Comparison of ENCODE assay signal across 1 cellular context in genomic region chr10:32957341-32958084, GRCh38.
A peak's percentile ranks its signal among the peaks of the same experiment; 100 is the strongest.
TF ChIP-seq lines count a peak whose summit lies in the region.

No MANE protein-coding gene starts in this region.

TF ChIP-seq in K562, 482 proteins besides CTCF, POLR2A, EP300 and RAD21 (continues in another document):
- TF ChIP-seq, protein P1, sequence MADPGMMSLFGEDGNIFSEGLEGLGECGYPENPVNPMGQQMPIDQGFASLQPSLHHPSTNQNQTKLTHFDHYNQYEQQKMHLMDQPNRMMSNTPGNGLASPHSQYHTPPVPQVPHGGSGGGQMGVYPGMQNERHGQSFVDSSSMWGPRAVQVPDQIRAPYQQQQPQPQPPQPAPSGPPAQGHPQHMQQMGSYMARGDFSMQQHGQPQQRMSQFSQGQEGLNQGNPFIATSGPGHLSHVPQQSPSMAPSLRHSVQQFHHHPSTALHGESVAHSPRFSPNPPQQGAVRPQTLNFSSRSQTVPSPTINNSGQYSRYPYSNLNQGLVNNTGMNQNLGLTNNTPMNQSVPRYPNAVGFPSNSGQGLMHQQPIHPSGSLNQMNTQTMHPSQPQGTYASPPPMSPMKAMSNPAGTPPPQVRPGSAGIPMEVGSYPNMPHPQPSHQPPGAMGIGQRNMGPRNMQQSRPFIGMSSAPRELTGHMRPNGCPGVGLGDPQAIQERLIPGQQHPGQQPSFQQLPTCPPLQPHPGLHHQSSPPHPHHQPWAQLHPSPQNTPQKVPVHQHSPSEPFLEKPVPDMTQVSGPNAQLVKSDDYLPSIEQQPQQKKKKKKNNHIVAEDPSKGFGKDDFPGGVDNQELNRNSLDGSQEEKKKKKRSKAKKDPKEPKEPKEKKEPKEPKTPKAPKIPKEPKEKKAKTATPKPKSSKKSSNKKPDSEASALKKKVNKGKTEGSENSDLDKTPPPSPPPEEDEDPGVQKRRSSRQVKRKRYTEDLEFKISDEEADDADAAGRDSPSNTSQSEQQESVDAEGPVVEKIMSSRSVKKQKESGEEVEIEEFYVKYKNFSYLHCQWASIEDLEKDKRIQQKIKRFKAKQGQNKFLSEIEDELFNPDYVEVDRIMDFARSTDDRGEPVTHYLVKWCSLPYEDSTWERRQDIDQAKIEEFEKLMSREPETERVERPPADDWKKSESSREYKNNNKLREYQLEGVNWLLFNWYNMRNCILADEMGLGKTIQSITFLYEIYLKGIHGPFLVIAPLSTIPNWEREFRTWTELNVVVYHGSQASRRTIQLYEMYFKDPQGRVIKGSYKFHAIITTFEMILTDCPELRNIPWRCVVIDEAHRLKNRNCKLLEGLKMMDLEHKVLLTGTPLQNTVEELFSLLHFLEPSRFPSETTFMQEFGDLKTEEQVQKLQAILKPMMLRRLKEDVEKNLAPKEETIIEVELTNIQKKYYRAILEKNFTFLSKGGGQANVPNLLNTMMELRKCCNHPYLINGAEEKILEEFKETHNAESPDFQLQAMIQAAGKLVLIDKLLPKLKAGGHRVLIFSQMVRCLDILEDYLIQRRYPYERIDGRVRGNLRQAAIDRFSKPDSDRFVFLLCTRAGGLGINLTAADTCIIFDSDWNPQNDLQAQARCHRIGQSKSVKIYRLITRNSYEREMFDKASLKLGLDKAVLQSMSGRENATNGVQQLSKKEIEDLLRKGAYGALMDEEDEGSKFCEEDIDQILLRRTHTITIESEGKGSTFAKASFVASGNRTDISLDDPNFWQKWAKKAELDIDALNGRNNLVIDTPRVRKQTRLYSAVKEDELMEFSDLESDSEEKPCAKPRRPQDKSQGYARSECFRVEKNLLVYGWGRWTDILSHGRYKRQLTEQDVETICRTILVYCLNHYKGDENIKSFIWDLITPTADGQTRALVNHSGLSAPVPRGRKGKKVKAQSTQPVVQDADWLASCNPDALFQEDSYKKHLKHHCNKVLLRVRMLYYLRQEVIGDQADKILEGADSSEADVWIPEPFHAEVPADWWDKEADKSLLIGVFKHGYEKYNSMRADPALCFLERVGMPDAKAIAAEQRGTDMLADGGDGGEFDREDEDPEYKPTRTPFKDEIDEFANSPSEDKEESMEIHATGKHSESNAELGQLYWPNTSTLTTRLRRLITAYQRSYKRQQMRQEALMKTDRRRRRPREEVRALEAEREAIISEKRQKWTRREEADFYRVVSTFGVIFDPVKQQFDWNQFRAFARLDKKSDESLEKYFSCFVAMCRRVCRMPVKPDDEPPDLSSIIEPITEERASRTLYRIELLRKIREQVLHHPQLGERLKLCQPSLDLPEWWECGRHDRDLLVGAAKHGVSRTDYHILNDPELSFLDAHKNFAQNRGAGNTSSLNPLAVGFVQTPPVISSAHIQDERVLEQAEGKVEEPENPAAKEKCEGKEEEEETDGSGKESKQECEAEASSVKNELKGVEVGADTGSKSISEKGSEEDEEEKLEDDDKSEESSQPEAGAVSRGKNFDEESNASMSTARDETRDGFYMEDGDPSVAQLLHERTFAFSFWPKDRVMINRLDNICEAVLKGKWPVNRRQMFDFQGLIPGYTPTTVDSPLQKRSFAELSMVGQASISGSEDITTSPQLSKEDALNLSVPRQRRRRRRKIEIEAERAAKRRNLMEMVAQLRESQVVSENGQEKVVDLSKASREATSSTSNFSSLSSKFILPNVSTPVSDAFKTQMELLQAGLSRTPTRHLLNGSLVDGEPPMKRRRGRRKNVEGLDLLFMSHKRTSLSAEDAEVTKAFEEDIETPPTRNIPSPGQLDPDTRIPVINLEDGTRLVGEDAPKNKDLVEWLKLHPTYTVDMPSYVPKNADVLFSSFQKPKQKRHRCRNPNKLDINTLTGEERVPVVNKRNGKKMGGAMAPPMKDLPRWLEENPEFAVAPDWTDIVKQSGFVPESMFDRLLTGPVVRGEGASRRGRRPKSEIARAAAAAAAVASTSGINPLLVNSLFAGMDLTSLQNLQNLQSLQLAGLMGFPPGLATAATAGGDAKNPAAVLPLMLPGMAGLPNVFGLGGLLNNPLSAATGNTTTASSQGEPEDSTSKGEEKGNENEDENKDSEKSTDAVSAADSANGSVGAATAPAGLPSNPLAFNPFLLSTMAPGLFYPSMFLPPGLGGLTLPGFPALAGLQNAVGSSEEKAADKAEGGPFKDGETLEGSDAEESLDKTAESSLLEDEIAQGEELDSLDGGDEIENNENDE (IDR thresholded peaks at IDR 0.05; ENCODE audit: low read depth, low read length): no peak
- TF ChIP-seq NFIC (IDR thresholded peaks at IDR 0.05) (peak; percentile 82), E2F5 (CRISPR knock-in tag; IDR thresholded peaks at IDR 0.05) (no peak), ASH1L (IDR thresholded peaks at IDR 0.05; ENCODE audit: borderline replicate concordance, low read depth, partially characterized antibody) (no peak), CXXC5 (CRISPR knock-in tag; IDR thresholded peaks at IDR 0.05) (peak; percentile 12), SMARCC2 (IDR thresholded peaks at IDR 0.05; ENCODE audit: low read depth) (no peak), CAMTA2 (CRISPR knock-in tag; conservative IDR thresholded peaks at IDR 0.05) (no peak), TGIF2 (CRISPR knock-in tag; IDR thresholded peaks at IDR 0.05) (peak; percentile 75; the same call in 1 of the 2 replicates), SMARCA4 (IDR thresholded peaks at IDR 0.05) (no peak), RBM22 (IDR thresholded peaks at IDR 0.05; ENCODE audit: low read depth, low read length, poor library complexity, severe bottlenecking) (peak; percentile 66), PRPF4 (IDR thresholded peaks at IDR 0.05; ENCODE audit: insufficient read depth, low read depth, low read length, poor library complexity, severe bottlenecking) (peak; percentile 50), ZFP36 (IDR thresholded peaks at IDR 0.05; ENCODE audit: low read depth, low read length, partially characterized antibody) (no peak), E2F4 (CRISPR knock-in tag; IDR thresholded peaks at IDR 0.05; ENCODE audit: low read depth) (no peak), SRF (CRISPR knock-in tag; IDR thresholded peaks at IDR 0.05) (no peak), NFRKB (IDR thresholded peaks at IDR 0.05; ENCODE audit: low read depth) (no peak), CTBP1 (IDR thresholded peaks at IDR 0.05; ENCODE audit: borderline replicate concordance) (no peak; the same call in 1 of the 2 replicates), AFF1 (IDR thresholded peaks at IDR 0.05; ENCODE audit: low read depth in 1 of 2, partially characterized antibody in 2 of 2) (no peak), HDAC1 (IDR thresholded peaks at IDR 0.05) (peak in 1 of 2 experiments; percentile 38; a peak in 1 of 4 replicates), FOXK2 (conservative IDR thresholded peaks at IDR 0.05 in 1 of 2, IDR thresholded peaks at IDR 0.05 in 1 of 2; ENCODE audit: low read depth in 2 of 2) (peak in 1 of 2 experiments; percentile 58; a peak in 2 of 4 replicates), FOSL1 (tag; conservative IDR thresholded peaks at IDR 0.05) (no peak), TRIM24 (IDR thresholded peaks at IDR 0.05) (0 out of 4 replicates have a peak, but pooled peaks of 1 of the 2 experiments have one; percentile 42), SRSF1 (IDR thresholded peaks at IDR 0.05; ENCODE audit: low read depth, low read length) (no peak), ZNF274 (IDR thresholded peaks at IDR 0.05; ENCODE audit: borderline replicate concordance, low read depth, low read length) (no peak), RBM34 (IDR thresholded peaks at IDR 0.05; ENCODE audit: borderline replicate concordance, insufficient read depth, low read length) (no peak)
- TF ChIP-seq, protein P2, sequence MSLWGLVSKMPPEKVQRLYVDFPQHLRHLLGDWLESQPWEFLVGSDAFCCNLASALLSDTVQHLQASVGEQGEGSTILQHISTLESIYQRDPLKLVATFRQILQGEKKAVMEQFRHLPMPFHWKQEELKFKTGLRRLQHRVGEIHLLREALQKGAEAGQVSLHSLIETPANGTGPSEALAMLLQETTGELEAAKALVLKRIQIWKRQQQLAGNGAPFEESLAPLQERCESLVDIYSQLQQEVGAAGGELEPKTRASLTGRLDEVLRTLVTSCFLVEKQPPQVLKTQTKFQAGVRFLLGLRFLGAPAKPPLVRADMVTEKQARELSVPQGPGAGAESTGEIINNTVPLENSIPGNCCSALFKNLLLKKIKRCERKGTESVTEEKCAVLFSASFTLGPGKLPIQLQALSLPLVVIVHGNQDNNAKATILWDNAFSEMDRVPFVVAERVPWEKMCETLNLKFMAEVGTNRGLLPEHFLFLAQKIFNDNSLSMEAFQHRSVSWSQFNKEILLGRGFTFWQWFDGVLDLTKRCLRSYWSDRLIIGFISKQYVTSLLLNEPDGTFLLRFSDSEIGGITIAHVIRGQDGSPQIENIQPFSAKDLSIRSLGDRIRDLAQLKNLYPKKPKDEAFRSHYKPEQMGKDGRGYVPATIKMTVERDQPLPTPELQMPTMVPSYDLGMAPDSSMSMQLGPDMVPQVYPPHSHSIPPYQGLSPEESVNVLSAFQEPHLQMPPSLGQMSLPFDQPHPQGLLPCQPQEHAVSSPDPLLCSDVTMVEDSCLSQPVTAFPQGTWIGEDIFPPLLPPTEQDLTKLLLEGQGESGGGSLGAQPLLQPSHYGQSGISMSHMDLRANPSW (CRISPR knock-in tag; IDR thresholded peaks at IDR 0.05): no peak
- TF ChIP-seq, protein P3, sequence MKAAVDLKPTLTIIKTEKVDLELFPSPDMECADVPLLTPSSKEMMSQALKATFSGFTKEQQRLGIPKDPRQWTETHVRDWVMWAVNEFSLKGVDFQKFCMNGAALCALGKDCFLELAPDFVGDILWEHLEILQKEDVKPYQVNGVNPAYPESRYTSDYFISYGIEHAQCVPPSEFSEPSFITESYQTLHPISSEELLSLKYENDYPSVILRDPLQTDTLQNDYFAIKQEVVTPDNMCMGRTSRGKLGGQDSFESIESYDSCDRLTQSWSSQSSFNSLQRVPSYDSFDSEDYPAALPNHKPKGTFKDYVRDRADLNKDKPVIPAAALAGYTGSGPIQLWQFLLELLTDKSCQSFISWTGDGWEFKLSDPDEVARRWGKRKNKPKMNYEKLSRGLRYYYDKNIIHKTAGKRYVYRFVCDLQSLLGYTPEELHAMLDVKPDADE (conservative IDR thresholded peaks at IDR 0.05; ENCODE audit: control insufficient read depth, low read depth, low read length): peak; percentile 59; the same call in 1 of the 2 replicates
- TF ChIP-seq, protein P4, sequence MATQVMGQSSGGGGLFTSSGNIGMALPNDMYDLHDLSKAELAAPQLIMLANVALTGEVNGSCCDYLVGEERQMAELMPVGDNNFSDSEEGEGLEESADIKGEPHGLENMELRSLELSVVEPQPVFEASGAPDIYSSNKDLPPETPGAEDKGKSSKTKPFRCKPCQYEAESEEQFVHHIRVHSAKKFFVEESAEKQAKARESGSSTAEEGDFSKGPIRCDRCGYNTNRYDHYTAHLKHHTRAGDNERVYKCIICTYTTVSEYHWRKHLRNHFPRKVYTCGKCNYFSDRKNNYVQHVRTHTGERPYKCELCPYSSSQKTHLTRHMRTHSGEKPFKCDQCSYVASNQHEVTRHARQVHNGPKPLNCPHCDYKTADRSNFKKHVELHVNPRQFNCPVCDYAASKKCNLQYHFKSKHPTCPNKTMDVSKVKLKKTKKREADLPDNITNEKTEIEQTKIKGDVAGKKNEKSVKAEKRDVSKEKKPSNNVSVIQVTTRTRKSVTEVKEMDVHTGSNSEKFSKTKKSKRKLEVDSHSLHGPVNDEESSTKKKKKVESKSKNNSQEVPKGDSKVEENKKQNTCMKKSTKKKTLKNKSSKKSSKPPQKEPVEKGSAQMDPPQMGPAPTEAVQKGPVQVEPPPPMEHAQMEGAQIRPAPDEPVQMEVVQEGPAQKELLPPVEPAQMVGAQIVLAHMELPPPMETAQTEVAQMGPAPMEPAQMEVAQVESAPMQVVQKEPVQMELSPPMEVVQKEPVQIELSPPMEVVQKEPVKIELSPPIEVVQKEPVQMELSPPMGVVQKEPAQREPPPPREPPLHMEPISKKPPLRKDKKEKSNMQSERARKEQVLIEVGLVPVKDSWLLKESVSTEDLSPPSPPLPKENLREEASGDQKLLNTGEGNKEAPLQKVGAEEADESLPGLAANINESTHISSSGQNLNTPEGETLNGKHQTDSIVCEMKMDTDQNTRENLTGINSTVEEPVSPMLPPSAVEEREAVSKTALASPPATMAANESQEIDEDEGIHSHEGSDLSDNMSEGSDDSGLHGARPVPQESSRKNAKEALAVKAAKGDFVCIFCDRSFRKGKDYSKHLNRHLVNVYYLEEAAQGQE (CRISPR knock-in tag; IDR thresholded peaks at IDR 0.05; ENCODE audit: low read depth): peak; percentile 65; the same call in 1 of the 2 replicates
- TF ChIP-seq, protein P5, sequence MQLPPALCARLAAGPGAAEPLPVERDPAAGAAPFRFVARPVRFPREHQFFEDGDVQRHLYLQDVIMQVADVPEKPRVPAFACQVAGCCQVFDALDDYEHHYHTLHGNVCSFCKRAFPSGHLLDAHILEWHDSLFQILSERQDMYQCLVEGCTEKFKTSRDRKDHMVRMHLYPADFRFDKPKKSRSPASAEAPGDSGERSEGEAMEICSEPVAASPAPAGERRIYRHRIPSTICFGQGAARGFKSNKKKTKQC (CRISPR knock-in tag; IDR thresholded peaks at IDR 0.05): 0 out of 2 replicates have a peak, but pooled peaks have one; percentile 51
